ENCODE assay signal across 10 cellular contexts in the genomic region with DNA sequence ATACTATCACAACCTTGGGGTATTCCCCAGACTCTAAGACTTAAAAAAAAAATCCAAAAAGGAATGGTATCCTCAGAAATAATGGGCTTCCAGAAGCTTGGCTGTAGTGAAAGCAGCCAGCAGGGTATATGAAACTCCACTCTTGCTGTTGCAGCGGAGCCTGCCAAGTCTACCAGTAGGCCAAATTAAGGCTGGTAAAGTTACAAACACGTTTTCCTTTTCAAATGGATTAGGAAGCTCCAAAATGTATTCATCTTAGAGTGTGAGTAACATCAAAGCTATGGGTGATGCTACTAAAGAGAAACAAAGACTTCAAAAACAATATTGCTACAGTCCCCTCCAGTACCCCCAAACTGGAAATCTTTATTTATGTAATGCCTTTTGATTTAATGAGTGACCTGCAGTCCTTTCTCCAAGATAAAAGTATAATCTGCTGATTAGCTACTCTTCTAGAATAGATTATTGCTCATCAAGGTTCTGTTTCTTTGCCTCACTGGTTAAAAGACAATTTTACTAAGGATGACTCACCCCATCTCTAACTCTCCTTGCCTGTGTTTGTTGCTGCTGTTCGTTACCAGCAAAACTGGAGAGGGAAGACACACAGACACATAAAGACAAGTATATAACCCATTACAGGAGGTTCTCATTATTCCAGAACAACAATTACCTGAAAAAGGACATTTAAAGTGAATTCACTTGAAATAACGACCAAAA.
DNase-seq lines count a peak whose midpoint lies in the region; ATAC-seq, FAIRE-seq and TF ChIP-seq lines count a peak whose summit lies in the region.
"Had no signal": no experiment of that assay in that cellular context is flagged by ENCODE, and none has a peak within 500 bp of the region (broad histone marks: within the 10 kb centered on the region; RNA-seq: fewer than 3 reads in every experiment).

No MANE protein-coding gene starts in this region.

- peaks cover 6% of the 10 kb centered on the region for H4K20me1 ChIP-seq in astrocyte (ENCODE audit: insufficient read depth, low read length)
- H4K20me1 ChIP-seq in keratinocyte (ENCODE audit: control insufficient read depth, extremely low read depth, insufficient read depth, low read length): no peaks in the 10 kb centered on the region

- H3K9me3 ChIP-seq in HEK293 (ENCODE audit: control insufficient read depth, insufficient read depth, low read depth, low read length): no peaks in the 10 kb centered on the region
- no peaks in the 10 kb centered on the region for H3K9me3 ChIP-seq in astrocyte (ENCODE audit: insufficient read depth, low read depth, low read length)
- no peaks in the 10 kb centered on the region for H3K9me3 ChIP-seq in keratinocyte (ENCODE audit: control insufficient read depth, low read depth, low read length)

- peaks cover 8% of the 10 kb centered on the region for H3K4me1 Mint-ChIP-seq in astrocyte (ENCODE audit: low read depth, unreplicated experiment)
- no peaks in the 10 kb centered on the region for H3K4me1 Mint-ChIP-seq in WTC11

- H2AFZ ChIP-seq in astrocyte (ENCODE audit: low read depth, low read length) (no peak overlapping the region), keratinocyte (ENCODE audit: control insufficient read depth, low read length) (no peak overlapping the region)

- H3K4me3 ChIP-seq in AG04449 (ENCODE audit: low read depth, low read length) (no peak overlapping the region), HEK293 (ENCODE audit: low read depth, low read length) (no peak overlapping the region), astrocyte (ENCODE audit: insufficient read depth, low read depth, low read length) (no peak overlapping the region), keratinocyte (ENCODE audit: control insufficient read depth in 2 of 3, extremely low read depth in 1 of 3, insufficient read depth in 2 of 3, low read depth in 1 of 3, low read length in 3 of 3) (no peak overlapping the region)

- no peak overlapping the region for H3K4me3 Mint-ChIP-seq in astrocyte (ENCODE audit: unreplicated experiment)
- no peak overlapping the region for H3K4me3 Mint-ChIP-seq in WTC11

- H3K27ac Mint-ChIP-seq in astrocyte (ENCODE audit: unreplicated experiment) (peak overlapping the region; percentile 59), WTC11 (no peak overlapping the region)

- FAIRE-seq in astrocyte (lab: Jason Lieb, UNC) (peak; percentile 69), keratinocyte (lab: Jason Lieb, UNC) (peak; percentile 13)
- FAIRE-seq: kidney had no signal

- no peaks in the 10 kb centered on the region for H3K27me3 ChIP-seq in astrocyte (ENCODE audit: insufficient read depth, low read length)
- H3K27me3 ChIP-seq in keratinocyte (ENCODE audit: control insufficient read depth, extremely low read depth, insufficient read depth, low read length): no peaks in the 10 kb centered on the region

- dilution Hi-C loops in keratinocyte (cut with MboI; ENCODE audit: extremely low pct_ligation_motif_present, low sequenced_read_pairs): no loop called here

- ATAC-seq in HG02973 (IDR thresholded peaks at IDR 0.05; ENCODE audit: unreplicated experiment): no peak
- no peak for ATAC-seq in WTC11
- ATAC-seq: stimulated activated naive CD8-positive, alpha-beta T cell treated with anti-CD3 and anti-CD28 coated beads, Interleukin-15, Interleukin-2, amounts not matched to agents 100 U/mL and 50 U/mL, for 24 hours had no signal

- CTCF ChIA-PET in AG04449 (lab: Yijun Ruan, JAX) (interaction anchor here (1.8 kb wide), 1 partner anchor 16 kb away, joined by 9 read pairs; no protein-coding TSS in a partner anchor), HEK293 (lab: Yijun Ruan, JAX) (interaction anchor here (1.6 kb wide), 1 partner anchor 15 kb away, joined by 7 read pairs; no protein-coding TSS in a partner anchor), WTC11 (lab: Charles Lee) (no interaction called here)

- peak overlapping the region; percentile 51 for H3K4me2 ChIP-seq in astrocyte (ENCODE audit: low read length)
- no peak overlapping the region for H3K4me2 ChIP-seq in keratinocyte (ENCODE audit: control insufficient read depth, extremely low read depth, insufficient read depth, low read depth, low read length)

- no peaks in the 10 kb centered on the region for H3K9me1 ChIP-seq in keratinocyte (ENCODE audit: control insufficient read depth, extremely low read depth, insufficient read depth, low read length)

- TF ChIP-seq CTCF in AG04449 (IDR thresholded peaks at IDR 0.05; ENCODE audit: insufficient read depth, low read length, missing control alignments) (no peak), HEK293 (tag by site-specific recombination; IDR thresholded peaks at IDR 0.05) (no peak), astrocyte (IDR thresholded peaks at IDR 0.05; ENCODE audit: insufficient read depth, low read depth, low read length) (no peak), keratinocyte (optimal IDR thresholded peaks at IDR 0.05 in 1 of 3, IDR thresholded peaks at IDR 0.05 in 1 of 3, conservative IDR thresholded peaks at IDR 0.05 in 1 of 3; ENCODE audit: extremely low read depth in 1 of 3, insufficient read depth in 2 of 3, low read length in 3 of 3) (no peak), WTC11 (IDR thresholded peaks at IDR 0.05) (no peak)

- H3K27ac ChIP-seq in HEK293 (ENCODE audit: extremely low read depth, low read depth, low read length): no peak overlapping the region
- peak overlapping the region; percentile 40 for H3K27ac ChIP-seq in astrocyte (ENCODE audit: low read depth, low read length)
- H3K27ac ChIP-seq in keratinocyte (ENCODE audit: control insufficient read depth, insufficient read depth, low read length): no peak overlapping the region

- POLR2A ChIA-PET in AG04449 (lab: Yijun Ruan, JAX) (interaction anchor here (0.6 kb wide), 1 partner anchor 53 kb away, joined by 3 read pairs; no protein-coding TSS in a partner anchor), HEK293 (lab: Yijun Ruan, JAX) (interaction anchor here (0.9 kb wide), 1 partner anchor 149 kb away, joined by 3 read pairs; no protein-coding TSS in a partner anchor), WTC11 (lab: Charles Lee) (no interaction called here)

- no peak overlapping the region for H3K9ac ChIP-seq in astrocyte (ENCODE audit: low read length)
- no peak overlapping the region for H3K9ac ChIP-seq in keratinocyte (ENCODE audit: control insufficient read depth, extremely low read depth, insufficient read depth, low read length)

- H3K36me3 ChIP-seq in HEK293 (ENCODE audit: control insufficient read depth in 2 of 2, insufficient read depth in 1 of 2, low read length in 2 of 2): no peaks in the 10 kb centered on the region
- H3K36me3 ChIP-seq in astrocyte (ENCODE audit: insufficient read depth, low read length): no peaks in the 10 kb centered on the region
- no peaks in the 10 kb centered on the region for H3K36me3 ChIP-seq in keratinocyte (ENCODE audit: control insufficient read depth in 2 of 2, extremely low read depth in 1 of 2, insufficient read depth in 2 of 2, low read length in 2 of 2)

- H3K9me3 Mint-ChIP-seq in astrocyte (ENCODE audit: unreplicated experiment) (no peaks in the 10 kb centered on the region), WTC11 (no peaks in the 10 kb centered on the region)

- H3K27me3 Mint-ChIP-seq in astrocyte (ENCODE audit: low read depth, unreplicated experiment) (no peaks in the 10 kb centered on the region), WTC11 (ENCODE audit: low read depth) (no peaks in the 10 kb centered on the region)

- H3K4me1 ChIP-seq in HEK293 (ENCODE audit: control insufficient read depth, insufficient read depth, low read length) (peaks cover 11% of the 10 kb centered on the region), astrocyte (ENCODE audit: insufficient read depth, low read length) (peaks cover 9% of the 10 kb centered on the region), keratinocyte (ENCODE audit: control insufficient read depth, extremely low read depth, insufficient read depth, low read length) (peaks cover 4% of the 10 kb centered on the region)

- no peaks in the 10 kb centered on the region for H3K79me2 ChIP-seq in astrocyte (ENCODE audit: insufficient read depth, low read length)
- H3K79me2 ChIP-seq in keratinocyte (ENCODE audit: control insufficient read depth, insufficient read depth, low read length): no peaks in the 10 kb centered on the region

- H3K36me3 Mint-ChIP-seq in astrocyte (ENCODE audit: low read depth, unreplicated experiment): no peaks in the 10 kb centered on the region
- no peaks in the 10 kb centered on the region for H3K36me3 Mint-ChIP-seq in WTC11

- DNase-seq in AG04449 (ENCODE audit: low read depth, low spot score): peak; percentile 28
- peak; percentile 62 for DNase-seq in astrocyte (ENCODE audit: low read depth)
- no peak for DNase-seq in keratinocyte (ENCODE audit: low read depth, low spot score)
- DNase-seq in activated CD4-positive, CD25-positive, alpha-beta regulatory T cell treated with anti-CD3 and anti-CD28 coated beads, Interleukin-2, amount 50 U/mL, for 72 hours: no peak
- DNase-seq in DMS79 (lab: John Stamatoyannopoulos, UW): no peak
- no peak for DNase-seq in WTC11 (ENCODE audit: low spot score)
- DNase-seq: kidney; stimulated activated naive CD8-positive, alpha-beta T cell treated with anti-CD3 and anti-CD28 coated beads, Interleukin-15, Interleukin-2, amounts not matched to agents 100 U/mL and 50 U/mL, for 24 hours had no signal

TF ChIP-seq in HEK293, 187 proteins besides CTCF, POLR2A, EP300 and RAD21 (continues in another document):
- TF ChIP-seq, protein P1, sequence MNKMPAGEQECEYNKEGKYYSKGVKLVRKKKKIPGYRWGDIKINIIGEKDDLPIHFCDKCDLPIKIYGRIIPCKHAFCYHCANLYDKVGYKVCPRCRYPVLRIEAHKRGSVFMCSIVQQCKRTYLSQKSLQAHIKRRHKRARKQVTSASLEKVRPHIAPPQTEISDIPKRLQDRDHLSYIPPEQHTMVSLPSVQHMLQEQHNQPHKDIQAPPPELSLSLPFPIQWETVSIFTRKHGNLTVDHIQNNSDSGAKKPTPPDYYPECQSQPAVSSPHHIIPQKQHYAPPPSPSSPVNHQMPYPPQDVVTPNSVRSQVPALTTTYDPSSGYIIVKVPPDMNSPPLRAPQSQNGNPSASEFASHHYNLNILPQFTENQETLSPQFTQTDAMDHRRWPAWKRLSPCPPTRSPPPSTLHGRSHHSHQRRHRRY (tag by site-specific recombination; IDR thresholded peaks at IDR 0.05): no peak
- TF ChIP-seq ZNF433 (tag by site-specific recombination; IDR thresholded peaks at IDR 0.05; ENCODE audit: low read depth): no peak

TF ChIP-seq in WTC11, 78 proteins besides CTCF, POLR2A, EP300 and RAD21 (continues in another document):
- no peak for TF ChIP-seq ZNF396 (CRISPR knock-in tag; IDR thresholded peaks at IDR 0.05; ENCODE audit: borderline replicate concordance)
- TF ChIP-seq ZNF138 (CRISPR knock-in tag; conservative IDR thresholded peaks at IDR 0.05): no peak
- no peak for TF ChIP-seq CDX4 (CRISPR knock-in tag; IDR thresholded peaks at IDR 0.05; ENCODE audit: borderline replicate concordance)
- no peak for TF ChIP-seq TCF7 (CRISPR knock-in tag; IDR thresholded peaks at IDR 0.05; ENCODE audit: low read depth)

Comparison
In these comparisons a context has a peak if more than half of its experiments do, and no peak if none do; other contexts are left out.
1. DNase-seq: peak in AG04449 (single experiment) and astrocyte (single experiment); none in keratinocyte (single experiment), activated CD4-positive, CD25-positive, alpha-beta regulatory T cell treated with anti-CD3 and anti-CD28 coated beads, Interleukin-2, amount 50 U/mL, for 72 hours (single experiment), DMS79 (single experiment) and WTC11 (single experiment).